1 cellular context compared by ENCODE assay signal in genomic region chr7:100101016-100101862, GRCh38.
TF ChIP-seq lines count a peak whose summit lies in the region.

AP4M1 (plus strand) TSS chr7:100101643; CDS start chr7:100101715, 72 bp downstream.
MCM7 (minus strand) TSS chr7:100101397; CDS start chr7:100101294, 103 bp downstream.

TF ChIP-seq in HepG2, 621 proteins besides CTCF, POLR2A, EP300 and RAD21 (continued from another document):
- no peak for TF ChIP-seq ZNF318 (CRISPR knock-in tag; IDR thresholded peaks at IDR 0.05)
- TF ChIP-seq LBX2 (CRISPR knock-in tag; IDR thresholded peaks at IDR 0.05; ENCODE audit: borderline replicate concordance), result 0 out of 2 replicates have a peak, but pooled peaks have one; percentile 29
- TF ChIP-seq FOXK1 (CRISPR knock-in tag; IDR thresholded peaks at IDR 0.05; ENCODE audit: borderline replicate concordance, low read depth), result peak; percentile 56; the same call in 1 of the 2 replicates
- peak; percentile 96 for TF ChIP-seq HIVEP1 (CRISPR knock-in tag; IDR thresholded peaks at IDR 0.05)
- TF ChIP-seq KLF13 (CRISPR knock-in tag; IDR thresholded peaks at IDR 0.05), result 0 out of 2 replicates have a peak, but pooled peaks have one; percentile 35
- TF ChIP-seq ZNF616 (CRISPR knock-in tag; IDR thresholded peaks at IDR 0.05; ENCODE audit: low read depth), result 0 out of 2 replicates have a peak, but pooled peaks have one; percentile 64
